8 cellular contexts compared by ENCODE assay signal in the genomic region with DNA sequence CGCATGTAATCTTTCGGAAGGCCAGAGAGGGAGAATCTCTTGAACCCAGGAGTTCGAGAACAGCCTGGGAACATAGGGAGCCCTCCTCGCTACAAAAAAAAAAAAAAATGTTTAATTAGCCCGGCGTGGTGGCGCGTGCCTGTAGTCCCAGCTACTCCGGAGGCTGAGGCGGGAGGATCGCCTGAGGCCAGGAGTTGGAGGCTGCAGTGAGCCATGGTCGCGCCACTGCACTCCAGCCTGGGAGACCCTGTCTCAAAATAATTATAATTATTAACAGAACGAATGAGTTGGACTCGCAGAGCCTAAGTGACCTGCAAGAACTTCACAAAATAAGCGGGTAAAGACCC. TPM values are rescaled to one million over a fixed set of nuclear protein-coding genes. Genes with fewer than 3 reads are reported as not detected.
A peak's percentile ranks its signal among the peaks of the same experiment; 100 is the strongest.
DNase-seq lines count a peak whose midpoint lies in the region; ATAC-seq, FAIRE-seq and TF ChIP-seq lines count a peak whose summit lies in the region.

No MANE protein-coding gene starts in this region.

- peak overlapping the region; percentile 76 for H3K4me3 ChIP-seq in A549
- H3K4me3 ChIP-seq in mammary epithelial cell (replicated peaks in 1 of 3; ENCODE audit: insufficient read depth in 1 of 3, low read depth in 2 of 3, low read length in 3 of 3) = peak overlapping the region; percentile 78 to 95 (median 93)
- H3K4me3 ChIP-seq in mucosa of descending colon = peak overlapping the region; percentile 71

- H3K4me3 Mint-ChIP-seq in HFFc6 = peak overlapping the region; percentile 94

- dilution Hi-C loops in mammary epithelial cell (cut with HindIII; ENCODE audit: low sequenced_read_pairs) = no loop called here

- no peaks in the 10 kb centered on the region for H3K27me3 ChIP-seq in mammary epithelial cell (ENCODE audit: insufficient read depth, low read length)

- FAIRE-seq in A549 (lab: Jason Lieb, UNC) = no peak

- no peaks in the 10 kb centered on the region for H3K9me3 ChIP-seq in A549
- H3K9me3 ChIP-seq in mammary epithelial cell (replicated peaks; ENCODE audit: insufficient read depth, low read length) = no peaks in the 10 kb centered on the region
- H3K9me3 ChIP-seq in mucosa of descending colon = no peaks in the 10 kb centered on the region

- H3K4me1 ChIP-seq in A549 = peaks cover 10% of the 10 kb centered on the region; the same call in 2 of the 3 replicates
- H3K4me1 ChIP-seq in mammary epithelial cell (ENCODE audit: insufficient read depth, low read length) = peaks cover 4% of the 10 kb centered on the region
- H3K4me1 ChIP-seq in mucosa of descending colon (ENCODE audit: low read depth) = no peaks in the 10 kb centered on the region

- no peaks in the 10 kb centered on the region for H3K9me3 Mint-ChIP-seq in HFFc6

- DNase-seq in A549 (ENCODE audit: low read depth in 1 of 2, low spot score in 1 of 2) (no peak), HFFc6 (no peak), mammary epithelial cell (no peak), mucosa of descending colon (no peak), DMS153 (lab: John Stamatoyannopoulos, UW) (no peak)
- DNase-seq in stimulated activated CD4-positive, alpha-beta T cell treated with anti-CD3 and anti-CD28 coated beads, Interleukin-2, amount 100 ng/mL, for 48 hours = no peak

- CTCF ChIA-PET in A549 (lab: Yijun Ruan, JAX) (interaction anchor here (0.8 to 2.3 kb wide), 3 partner anchors 10 to 17 kb away, joined by 3 to 12 read pairs (median 3); no protein-coding TSS in a partner anchor), mammary epithelial cell (lab: Charles Lee; ENCODE audit: low non-redundant PET) (no interaction called here)

- no peak for TF ChIP-seq EP300 in A549 (IDR thresholded peaks at IDR 0.05)

- peaks cover 23% of the 10 kb centered on the region for H3K79me2 ChIP-seq in mammary epithelial cell (ENCODE audit: insufficient read depth, low read length)

- H3K9ac ChIP-seq in mammary epithelial cell (ENCODE audit: insufficient read depth, low read length) = peak overlapping the region; percentile 72

- ATAC-seq in A549 (no peak; a peak in 1 of 6 replicates), mucosa of descending colon (no peak), GM19328 (IDR thresholded peaks at IDR 0.05; ENCODE audit: unreplicated experiment) (no peak), HG03521 (IDR thresholded peaks at IDR 0.05; ENCODE audit: unreplicated experiment) (no peak)

- H4K20me1 ChIP-seq in mammary epithelial cell (ENCODE audit: insufficient read depth, low read length) = no peaks in the 10 kb centered on the region

- TF ChIP-seq CTCF in A549 (IDR thresholded peaks at IDR 0.05) (no peak), HFFc6 (IDR thresholded peaks at IDR 0.05) (no peak), mammary epithelial cell (conservative IDR thresholded peaks at IDR 0.05 in 1 of 2, IDR thresholded peaks at IDR 0.05 in 1 of 2; ENCODE audit: extremely low read depth in 1 of 2, insufficient read depth in 1 of 2, low read depth in 1 of 2, low read length in 2 of 2) (no peak), mucosa of descending colon (IDR thresholded peaks at IDR 0.05) (no peak)

- H3K27ac ChIP-seq in A549 = peak overlapping the region; percentile 88 to 97
- peak overlapping the region; percentile 40 for H3K27ac ChIP-seq in mammary epithelial cell (ENCODE audit: insufficient read depth, low read depth, low read length)

- TF ChIP-seq POLR2A in A549 (IDR thresholded peaks at IDR 0.05; ENCODE audit: low read length) = no peak

- H3K4me1 Mint-ChIP-seq in HFFc6 (ENCODE audit: low read depth) = peaks cover 11% of the 10 kb centered on the region

- POLR2A ChIA-PET in A549 (lab: Yijun Ruan, JAX) = interaction anchor here (1.9 to 2.6 kb wide), 2 partner anchors 10 to 18 kb away, joined by 6 to 8 read pairs; a partner anchor contains a TSS

- WGBS in A549 (ENCODE audit: missing lambda C conversion rate) = 36% methylated on average over 16 of the region's 16 CpGs
- 34% methylated on average over 16 of the region's 16 CpGs for WGBS in mammary epithelial cell (ENCODE audit: low coverage, missing lambda C conversion rate)

- no peaks in the 10 kb centered on the region; the same call in 1 of the 2 replicates for H3K36me3 Mint-ChIP-seq in HFFc6 (ENCODE audit: low read depth)

- peak overlapping the region; percentile 85 for H2AFZ ChIP-seq in mammary epithelial cell (ENCODE audit: low read depth, low read length)

- H3K27ac Mint-ChIP-seq in HFFc6 = peak overlapping the region; percentile 40; the same call in 1 of the 2 replicates

- no peaks in the 10 kb centered on the region for H3K27me3 Mint-ChIP-seq in HFFc6 (ENCODE audit: insufficient read depth)

- no peak for TF ChIP-seq RAD21 in A549 (conservative IDR thresholded peaks at IDR 0.05 in 1 of 2, IDR thresholded peaks at IDR 0.05 in 1 of 2)

- intact Hi-C loops in mammary epithelial cell (cut with micrococcal nuclease) (no loop called here), mucosa of descending colon (cut with DNase I, micrococcal nuclease) (no loop called here)

- BruUV-seq in mammary epithelial cell (replicated peaks; lab: Mats Ljungman, UMichigan) = no TSS peak

- H3K36me3 ChIP-seq in mammary epithelial cell (ENCODE audit: insufficient read depth, low read length) (peaks cover 2% of the 10 kb centered on the region), mucosa of descending colon (ENCODE audit: low read depth) (no peaks in the 10 kb centered on the region)

- peak overlapping the region; percentile 84 for H3K4me2 ChIP-seq in A549
- peak overlapping the region; percentile 89 for H3K4me2 ChIP-seq in mammary epithelial cell (ENCODE audit: insufficient read depth, low read depth, low read length)

- in situ Hi-C loops in mammary epithelial cell (cut with MboI; ENCODE audit: low sequenced_read_pairs in 2 of 2) = no loop called here

TF ChIP-seq in A549, 52 proteins besides CTCF, POLR2A, EP300 and RAD21:
- TF ChIP-seq PHF8 (IDR thresholded peaks at IDR 0.05; ENCODE audit: borderline replicate concordance, low read depth) (peak; percentile 33; the same call in 1 of the 2 replicates), KDM1A (IDR thresholded peaks at IDR 0.05; ENCODE audit: low read depth) (peak; percentile 56), CHD4 (IDR thresholded peaks at IDR 0.05; ENCODE audit: borderline replicate concordance) (0 out of 2 replicates have a peak, but pooled peaks have one; percentile 39), RFX5 (IDR thresholded peaks at IDR 0.05) (no peak), HDAC2 (IDR thresholded peaks at IDR 0.05) (no peak), RARB (CRISPR knock-in tag; IDR thresholded peaks at IDR 0.05) (no peak)
- TF ChIP-seq, protein P1, sequence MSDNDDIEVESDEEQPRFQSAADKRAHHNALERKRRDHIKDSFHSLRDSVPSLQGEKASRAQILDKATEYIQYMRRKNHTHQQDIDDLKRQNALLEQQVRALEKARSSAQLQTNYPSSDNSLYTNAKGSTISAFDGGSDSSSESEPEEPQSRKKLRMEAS (IDR thresholded peaks at IDR 0.05) = no peak

RNA-seq across cellular contexts. Expression of a gene that starts 0.8 kb away (rescaled TPM):
- 11.8 and 17.6 TPM in 2 replicates for polyA plus RNA-seq in A549 (2011; rRNA removed)
- 6.0 and 6.3 TPM in 2 replicates for polyA plus RNA-seq in A549 (2012; cell fraction: cytosol; rRNA removed)
- 2.8 and 3.1 TPM in 2 replicates for polyA plus RNA-seq in A549 (2012; cell fraction: nucleus; rRNA removed)
- polyA plus RNA-seq in A549 (2017; fragmentation: RNase III; extraction: RNeasy Plus Mini Kit Qiagen cat#74134 plus additional on column Dnase treatment) = 11.3 to 13.6 TPM (median 11.8 TPM) in 3 replicates
- 2.8 and 4.0 TPM in 2 replicates for polyA minus RNA-seq in A549 (2011; rRNA and poly(A)+ RNA removed)
- 1 to 10 TPM; 7.4 to 9.2 (median 8.4) TPM for total RNA-seq in HFFc6 (2021; fragmentation: NEBNext Ultra II Directional; extraction: Animal tissue kit (Norgen Biotek cat#: 25700))
- 10 to 100 TPM in 1 of 2 donors, 1 to 10 TPM in 1; 8.9 to 11.3 TPM for total RNA-seq in mammary epithelial cell
- 6.0 TPM for polyA plus RNA-seq in mammary epithelial cell
- polyA minus RNA-seq in mammary epithelial cell = not detected
- total RNA-seq in mucosa of descending colon = 10 to 100 TPM in 1 of 3 donors, 1 to 10 TPM in 2; 5.2 to 10.6 (median 5.7) TPM

RNA-seq across cellular contexts. Expression of a gene that starts 17.6 kb away (rescaled TPM):
- 4.1 and 5.3 TPM in 2 replicates for polyA plus RNA-seq in A549 (2011; rRNA removed)
- polyA plus RNA-seq in A549 (2012; cell fraction: cytosol; rRNA removed) = 1.6 and 2.0 TPM in 2 replicates
- 1.5 and 2.1 TPM in 2 replicates for polyA plus RNA-seq in A549 (2012; cell fraction: nucleus; rRNA removed)
- polyA plus RNA-seq in A549 (2017; fragmentation: RNase III; extraction: RNeasy Plus Mini Kit Qiagen cat#74134 plus additional on column Dnase treatment) = 3.6 to 4.1 TPM (median 3.9 TPM) in 3 replicates
- polyA minus RNA-seq in A549 (2011; rRNA and poly(A)+ RNA removed) = 2.9 and 3.1 TPM in 2 replicates
- 1 to 10 TPM; 2.7 to 4.0 (median 3.8) TPM for total RNA-seq in HFFc6 (2021; fragmentation: NEBNext Ultra II Directional; extraction: Animal tissue kit (Norgen Biotek cat#: 25700))
- total RNA-seq in mammary epithelial cell = 1 to 10 TPM; 2.8 to 4.3 TPM
- 3.1 TPM for polyA plus RNA-seq in mammary epithelial cell
- polyA minus RNA-seq in mammary epithelial cell = 2.2 TPM
- 1 to 10 TPM; 4.1 to 7.1 (median 4.4) TPM for total RNA-seq in mucosa of descending colon

RNA-seq across cellular contexts. Expression of a gene that starts 46.1 kb away (rescaled TPM):
- polyA plus RNA-seq in A549 (2011; rRNA removed) (492 and 504 TPM in 2 replicates), A549 (2017; fragmentation: RNase III; extraction: RNeasy Plus Mini Kit Qiagen cat#74134 plus additional on column Dnase treatment) (648 to 682 TPM (median 679 TPM) in 3 replicates), mammary epithelial cell (252 TPM)
- 238 and 292 TPM in 2 replicates for polyA plus RNA-seq in A549 (2012; cell fraction: cytosol; rRNA removed)
- 66.0 and 191 TPM in 2 replicates for polyA plus RNA-seq in A549 (2012; cell fraction: nucleus; rRNA removed)
- polyA minus RNA-seq in A549 (2011; rRNA and poly(A)+ RNA removed) = 16.4 and 23.4 TPM in 2 replicates
- total RNA-seq in HFFc6 (2021; fragmentation: NEBNext Ultra II Directional; extraction: Animal tissue kit (Norgen Biotek cat#: 25700)) = 100 to 1,000 TPM; 397 to 452 (median 442) TPM
- total RNA-seq in mammary epithelial cell (100 to 1,000 TPM; 152 to 387 TPM), mucosa of descending colon (100 to 1,000 TPM; 391 to 519 (median 516) TPM)
- not detected for polyA minus RNA-seq in mammary epithelial cell

RNA-seq across cellular contexts. Expression of a gene that starts 46.3 kb away (rescaled TPM):
- polyA plus RNA-seq in A549 (2011; rRNA removed) (32.6 and 37.5 TPM in 2 replicates), A549 (2017; fragmentation: RNase III; extraction: RNeasy Plus Mini Kit Qiagen cat#74134 plus additional on column Dnase treatment) (23.5 to 30.8 TPM (median 26.2 TPM) in 3 replicates), mammary epithelial cell (22.9 TPM)
- 20.3 and 21.3 TPM in 2 replicates for polyA plus RNA-seq in A549 (2012; cell fraction: cytosol; rRNA removed)
- polyA plus RNA-seq in A549 (2012; cell fraction: nucleus; rRNA removed) = 58.3 and 59.8 TPM in 2 replicates
- 81.2 and 88.2 TPM in 2 replicates for polyA minus RNA-seq in A549 (2011; rRNA and poly(A)+ RNA removed)
- 10 to 100 TPM; 30.8 to 38.4 (median 32.1) TPM for total RNA-seq in HFFc6 (2021; fragmentation: NEBNext Ultra II Directional; extraction: Animal tissue kit (Norgen Biotek cat#: 25700))
- total RNA-seq in mammary epithelial cell (10 to 100 TPM; 53.2 to 77.1 TPM), mucosa of descending colon (10 to 100 TPM; 22.3 to 24.5 (median 22.7) TPM)
- 83.3 TPM for polyA minus RNA-seq in mammary epithelial cell
